In the genomic region with DNA sequence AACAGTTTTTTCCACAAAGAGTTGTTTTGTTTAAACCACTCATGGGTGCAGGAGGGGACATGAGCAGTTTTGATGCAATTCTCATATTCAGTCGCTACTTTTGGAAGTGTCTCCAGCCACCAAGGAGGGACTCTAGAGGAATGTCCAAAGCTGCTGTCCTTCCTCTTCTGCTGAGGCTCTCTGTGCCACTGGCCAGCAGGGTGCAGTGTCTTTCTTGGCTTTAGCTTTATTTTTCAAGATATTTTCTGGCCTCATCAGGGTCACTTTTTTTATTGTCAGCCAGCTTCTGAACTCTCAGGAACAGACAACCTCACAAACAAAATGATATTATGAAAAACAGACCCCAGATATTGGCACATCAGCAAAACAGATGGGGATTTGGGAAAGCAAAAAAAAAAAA, we compare ENCODE assay signal across 8 cellular contexts.
DNase-seq lines count a peak whose midpoint lies in the region; ATAC-seq and TF ChIP-seq lines count a peak whose summit lies in the region.

No MANE protein-coding gene starts in this region.

- dilution Hi-C loops in IMR-90 (cut with HindIII; ENCODE audit: low sequenced_read_pairs, unreplicated experiment): no loop called here

- H3K18ac ChIP-seq in IMR-90 (ENCODE audit: low read depth, low read length): no peak overlapping the region

- no peak overlapping the region for H2AK5ac ChIP-seq in IMR-90 (ENCODE audit: low read depth, low read length)

- no peaks in the 10 kb centered on the region for H3K36me3 ChIP-seq in IMR-90 (ENCODE audit: control insufficient read depth, insufficient read depth, low read length)

- POLR2A ChIA-PET in IMR-90 (lab: Charles Lee; ENCODE audit: unreplicated experiment): interaction anchor here (0.7 kb wide), 1 partner anchor 319 kb away, joined by 18 read pairs; no protein-coding TSS in a partner anchor

- H2AFZ ChIP-seq in IMR-90 (replicated peaks; ENCODE audit: low read length, poor library complexity): no peak overlapping the region

- ATAC-seq in IMR-90 (ENCODE audit: low read depth) (peak; percentile 65), GM19395 (IDR thresholded peaks at IDR 0.05; ENCODE audit: unreplicated experiment) (no peak)

- no peaks in the 10 kb centered on the region for H3K9me3 ChIP-seq in IMR-90 (ENCODE audit: control insufficient read depth, insufficient read depth, low read length)

- no peaks in the 10 kb centered on the region for H4K20me1 ChIP-seq in IMR-90 (ENCODE audit: insufficient read depth, low read length)

- H4K91ac ChIP-seq in IMR-90 (ENCODE audit: insufficient read depth, low read depth, low read length): no peak overlapping the region

- intact Hi-C loops in IMR-90 (cut with micrococcal nuclease): loop anchor here (1.0 kb wide), 1 partner anchor 315 kb away; no protein-coding TSS in a partner anchor

- TF ChIP-seq RAD21 in IMR-90 (IDR thresholded peaks at IDR 0.05; ENCODE audit: low read length): peak; percentile 35; the same call in 1 of the 2 replicates

- WGBS in IMR-90 (ENCODE audit: extremely low coverage in 2 of 2, insufficient read length in 1 of 2), 2 experiments: no CpG with 5 or more reads among the region's 1 CpG

- H3K14ac ChIP-seq in IMR-90 (replicated peaks; ENCODE audit: low read depth, low read length): no peak overlapping the region

- H3K4me3 ChIP-seq in IMR-90 (ENCODE audit: insufficient read depth, low read depth, low read length): no peak overlapping the region
- no peak overlapping the region for H3K4me3 ChIP-seq in cardiac fibroblast (replicated peaks in 1 of 2; ENCODE audit: low read depth in 2 of 2, low read length in 2 of 2)

- H3K9ac ChIP-seq in IMR-90 (ENCODE audit: low read depth, low read length): no peak overlapping the region

- no peaks in the 10 kb centered on the region for H3K27me3 ChIP-seq in IMR-90 (ENCODE audit: control insufficient read depth, insufficient read depth, low read length)

- no peak overlapping the region for H3K4me2 ChIP-seq in IMR-90 (ENCODE audit: low read depth, low read length)

- no peak overlapping the region for H3K56ac ChIP-seq in IMR-90 (ENCODE audit: extremely low read depth, insufficient read depth, low read length)

- H3K23ac ChIP-seq in IMR-90 (ENCODE audit: low read depth, low read length): no peak overlapping the region

- peak; percentile 3 for DNase-seq in NCI-H146 (lab: John Stamatoyannopoulos, UW)
- DNase-seq in NCI-H146 treated with DMSO at 0.1 percent for 48 hours (lab: John Stamatoyannopoulos, UW; ENCODE audit: unreplicated experiment): no peak
- peak; percentile 21 for DNase-seq in IMR-90
- DNase-seq in cardiac fibroblast (ENCODE audit: low read depth in 2 of 2): peak; percentile 70 to 72
- peak; percentile 75 to 78 for DNase-seq in lung microvascular endothelial cell (ENCODE audit: low read depth in 2 of 2)
- no peak for DNase-seq in putamen (ENCODE audit: low spot score)
- DNase-seq in NCI-H2171 (lab: John Stamatoyannopoulos, UW): no peak

- TF ChIP-seq CTCF in IMR-90 (conservative IDR thresholded peaks at IDR 0.05; ENCODE audit: low read depth, low read length): peak; percentile 51
- peak; percentile 84 for TF ChIP-seq CTCF in cardiac fibroblast (IDR thresholded peaks at IDR 0.05; ENCODE audit: low read depth, low read length)

- in situ Hi-C loops in IMR-90 (cut with MboI; ENCODE audit: low sequenced_read_pairs): loop anchor here (25.0 kb wide), 1 partner anchor 299 kb away; the partner anchor contains the start of gene CALCRL

- no peaks in the 10 kb centered on the region for H3K79me1 ChIP-seq in IMR-90 (ENCODE audit: low read depth in 1 of 2, low read length in 2 of 2)

- H2AK9ac ChIP-seq in IMR-90 (replicated peaks; ENCODE audit: low read depth, low read length, poor library complexity): no peak overlapping the region

- H3K4me1 ChIP-seq in IMR-90 (ENCODE audit: control insufficient read depth, insufficient read depth, low read length): no peaks in the 10 kb centered on the region

- no TSS peak for BruUV-seq in IMR-90 (replicated peaks; lab: Mats Ljungman, UMichigan)

- H2BK5ac ChIP-seq in IMR-90 (ENCODE audit: low read depth, low read length, poor library complexity, severe bottlenecking): no peak overlapping the region

- no peak overlapping the region for H3K27ac ChIP-seq in IMR-90 (ENCODE audit: insufficient read depth, low read length)

- no peak overlapping the region for H2BK20ac ChIP-seq in IMR-90 (ENCODE audit: low read depth, low read length)

- no peak for TF ChIP-seq POLR2A in IMR-90 (IDR thresholded peaks at IDR 0.05; ENCODE audit: low read depth, low read length)

- H2BK120ac ChIP-seq in IMR-90 (ENCODE audit: low read depth, low read length): no peak overlapping the region

- H4K8ac ChIP-seq in IMR-90 (ENCODE audit: low read depth in 2 of 2, low read length in 2 of 2): no peak overlapping the region

- H4K5ac ChIP-seq in IMR-90 (ENCODE audit: low read depth, low read length): no peak overlapping the region

- H2BK15ac ChIP-seq in IMR-90 (ENCODE audit: low read depth, low read length): no peak overlapping the region

- no peaks in the 10 kb centered on the region for H3K9me1 ChIP-seq in IMR-90 (ENCODE audit: insufficient read depth, low read length)

- no peak overlapping the region for H3K4ac ChIP-seq in IMR-90 (ENCODE audit: low read depth, low read length)

- CTCF ChIA-PET in IMR-90 (lab: Yijun Ruan, JAX): interaction anchor here (0.6 to 1.1 kb wide), 8 partner anchors 13 to 367 kb away, joined by 3 to 4 read pairs (median 4); no protein-coding TSS in a partner anchor

TF ChIP-seq in IMR-90, 13 proteins besides CTCF, POLR2A, EP300 and RAD21:
- no peak for TF ChIP-seq CHD1 (IDR thresholded peaks at IDR 0.05; ENCODE audit: low read depth, low read length)
- no peak for TF ChIP-seq NFE2L2 (IDR thresholded peaks at IDR 0.05; ENCODE audit: low read depth, low read length)
- no peak for TF ChIP-seq RFX5 (IDR thresholded peaks at IDR 0.05; ENCODE audit: low read depth, low read length)
- TF ChIP-seq USF2 (IDR thresholded peaks at IDR 0.05; ENCODE audit: low read depth, low read length): no peak
- no peak for TF ChIP-seq FOS (IDR thresholded peaks at IDR 0.05; ENCODE audit: low read depth, low read length)
- TF ChIP-seq RCOR1 (IDR thresholded peaks at IDR 0.05; ENCODE audit: insufficient replicate concordance, low read length): no peak
- 0 out of 2 replicates have a peak, but pooled peaks have one; percentile 18 for TF ChIP-seq SMC3 (IDR thresholded peaks at IDR 0.05; ENCODE audit: low read depth, low read length)

Comparison
In these comparisons a context has a peak if more than half of its experiments do, and no peak if none do; other contexts are left out.
1. DNase-seq: peak in NCI-H146 (single experiment), IMR-90 (single experiment), cardiac fibroblast (2 of 2) and lung microvascular endothelial cell (2 of 2); none in NCI-H146 treated with DMSO at 0.1 percent for 48 hours (single experiment), putamen (single experiment) and NCI-H2171 (single experiment).